1 cellular context compared by ENCODE assay signal in genomic region chr17:42387663-42388380, GRCh38.
TF ChIP-seq lines count a peak whose summit lies in the region.

No MANE protein-coding gene starts in this region.

TF ChIP-seq in H1, 55 proteins besides CTCF, POLR2A, EP300 and RAD21:
- TF ChIP-seq CREB1 (IDR thresholded peaks at IDR 0.05) (no peak), SRF (IDR thresholded peaks at IDR 0.05; ENCODE audit: low read depth, low read length) (no peak), CHD1 (IDR thresholded peaks at IDR 0.05; ENCODE audit: low read depth, low read length) (no peak), ASH2L (IDR thresholded peaks at IDR 0.05; ENCODE audit: low read length) (peak; percentile 95), SP1 (IDR thresholded peaks at IDR 0.05; ENCODE audit: low read depth, low read length) (no peak), BCL11A (IDR thresholded peaks at IDR 0.05; ENCODE audit: low read depth in 2 of 2, low read length in 2 of 2) (no peak), CBX5 (IDR thresholded peaks at IDR 0.05; ENCODE audit: low read depth, low read length) (no peak), RNF2 (IDR thresholded peaks at IDR 0.05; ENCODE audit: borderline replicate concordance, low read depth, low read length, missing control alignments, poor library complexity, severe bottlenecking) (no peak), JUN (IDR thresholded peaks at IDR 0.05; ENCODE audit: low read depth, low read length) (no peak), TAF1 (IDR thresholded peaks at IDR 0.05; ENCODE audit: low read depth, low read length) (peak; percentile 57; the same call in 1 of the 2 replicates), KDM1A (IDR thresholded peaks at IDR 0.05; ENCODE audit: borderline replicate concordance, low read length) (no peak), BACH1 (IDR thresholded peaks at IDR 0.05; ENCODE audit: low read length) (no peak), SIN3A (conservative IDR thresholded peaks at IDR 0.05 in 1 of 2, IDR thresholded peaks at IDR 0.05 in 1 of 2; ENCODE audit: low read depth in 1 of 2, low read length in 2 of 2) (peak; percentile 87 to 93; a peak in 3 of 4 replicates), TCF12 (IDR thresholded peaks at IDR 0.05; ENCODE audit: low read depth, low read length) (0 out of 2 replicates have a peak, but pooled peaks have one; percentile 52), HDAC2 (IDR thresholded peaks at IDR 0.05; ENCODE audit: borderline replicate concordance in 1 of 2, low read depth in 2 of 2, low read length in 2 of 2) (peak in 1 of 2 experiments; percentile 99; a peak in 2 of 4 replicates), NRF1 (IDR thresholded peaks at IDR 0.05; ENCODE audit: low read depth, low read length) (no peak), CTBP2 (IDR thresholded peaks at IDR 0.05; ENCODE audit: borderline replicate concordance, insufficient read depth, insufficient read length, low read length) (no peak), ATF3 (IDR thresholded peaks at IDR 0.05; ENCODE audit: insufficient read depth, low read depth, low read length) (no peak), RFX5 (IDR thresholded peaks at IDR 0.05; ENCODE audit: borderline replicate concordance, low read depth, low read length) (no peak), CBX8 (IDR thresholded peaks at IDR 0.05; ENCODE audit: borderline replicate concordance, low read depth, low read length) (no peak), JUND (IDR thresholded peaks at IDR 0.05; ENCODE audit: low read length) (no peak), FOSL1 (IDR thresholded peaks at IDR 0.05; ENCODE audit: insufficient read depth, low read depth, low read length) (no peak), POU5F1 (IDR thresholded peaks at IDR 0.05; ENCODE audit: low read depth, low read length) (no peak), CEBPB (IDR thresholded peaks at IDR 0.05; ENCODE audit: low read depth, low read length) (peak; percentile 40; the same call in 1 of the 2 replicates), PHF8 (conservative IDR thresholded peaks at IDR 0.05; ENCODE audit: low read depth, low read length) (peak; percentile 52), SUZ12 (IDR thresholded peaks at IDR 0.05; ENCODE audit: low read length) (no peak), MAFK (IDR thresholded peaks at IDR 0.05; ENCODE audit: low read depth, low read length) (no peak), GABPA (IDR thresholded peaks at IDR 0.05; ENCODE audit: borderline replicate concordance, insufficient read depth, low read length) (no peak), EGR1 (IDR thresholded peaks at IDR 0.05; ENCODE audit: borderline replicate concordance, low read depth, low read length) (no peak), RXRA (IDR thresholded peaks at IDR 0.05; ENCODE audit: insufficient read depth, low read depth, low read length) (no peak), SAP30 (IDR thresholded peaks at IDR 0.05; ENCODE audit: insufficient read depth, insufficient replicate concordance, low read length) (peak; percentile 76)
TF ChIP-seq in H1: peak in this region for 8.
